8 cellular contexts compared by ENCODE assay signal in genomic region chr6:108497883-108498282, GRCh38.
DNase-seq lines count a peak whose midpoint lies in the region; ATAC-seq, FAIRE-seq and TF ChIP-seq lines count a peak whose summit lies in the region.

No MANE protein-coding gene starts in this region.

- H3K9me3 ChIP-seq in PC-3 (ENCODE audit: low read length) (no peaks in the 10 kb centered on the region), fibroblast of lung (ENCODE audit: control insufficient read depth, insufficient read depth, low read depth, low read length) (no peaks in the 10 kb centered on the region), small intestine (ENCODE audit: control insufficient read depth, low read depth) (no peaks in the 10 kb centered on the region)

- H3K27me3 ChIP-seq in PC-3 (ENCODE audit: low read length) (no peaks in the 10 kb centered on the region), fibroblast of lung (ENCODE audit: control insufficient read depth, insufficient read depth, low read length) (no peaks in the 10 kb centered on the region), small intestine (ENCODE audit: control insufficient read depth in 2 of 2, insufficient read depth in 2 of 2, low read length in 2 of 2) (no peaks in the 10 kb centered on the region)

- DNase-seq in Calu3, result peak; percentile 39
- DNase-seq in PC-3, result peak; percentile 52
- peak; percentile 29 to 39 for DNase-seq in fibroblast of lung (ENCODE audit: low read depth in 2 of 2)
- DNase-seq in small intestine, result peak; percentile 50

- H3K36me3 ChIP-seq in PC-3 (ENCODE audit: low read depth, low read length) (no peaks in the 10 kb centered on the region), fibroblast of lung (ENCODE audit: control insufficient read depth, insufficient read depth, low read length) (no peaks in the 10 kb centered on the region), small intestine (ENCODE audit: control insufficient read depth in 2 of 2, insufficient read depth in 2 of 2, low read length in 2 of 2) (no peaks in the 10 kb centered on the region)

- H3K9me2 ChIP-seq in PC-3 (replicated peaks; ENCODE audit: low read length), result no peaks in the 10 kb centered on the region

- FAIRE-seq in small intestine (lab: Jason Lieb, UNC), result no peak

- 53 to 63% (median 62%) methylated on average over 3 of the region's 3 CpGs for WGBS in small intestine, 3 donors

- H3K79me2 ChIP-seq in PC-3 (ENCODE audit: low read length), result no peaks in the 10 kb centered on the region
- no peaks in the 10 kb centered on the region for H3K79me2 ChIP-seq in fibroblast of lung (ENCODE audit: control insufficient read depth, insufficient read depth, low read length)

- H3K4me2 ChIP-seq in PC-3 (ENCODE audit: low read length), result no peak overlapping the region
- H3K4me2 ChIP-seq in fibroblast of lung (ENCODE audit: extremely low read depth, insufficient read depth, low read length), result no peak overlapping the region

- H4K20me1 ChIP-seq in PC-3 (ENCODE audit: low read length), result no peaks in the 10 kb centered on the region
- H4K20me1 ChIP-seq in fibroblast of lung (ENCODE audit: control insufficient read depth, extremely low read depth, insufficient read depth, low read length), result no peaks in the 10 kb centered on the region

- H3K9ac ChIP-seq in PC-3 (ENCODE audit: low read length), result no peak overlapping the region
- no peak overlapping the region for H3K9ac ChIP-seq in fibroblast of lung (ENCODE audit: insufficient read depth, low read length)

- no peak overlapping the region for H3K27ac ChIP-seq in PC-3 (ENCODE audit: low read length)
- H3K27ac ChIP-seq in fibroblast of lung (ENCODE audit: insufficient read depth, low read length), result no peak overlapping the region
- no peak overlapping the region for H3K27ac ChIP-seq in small intestine (ENCODE audit: low read depth in 1 of 2, low read length in 1 of 2)

- BruUV-seq in Calu3 (replicated peaks; lab: Mats Ljungman, UMichigan) (no TSS peak), PC-3 (replicated peaks; lab: Mats Ljungman, UMichigan) (no TSS peak)

- H3K4me1 ChIP-seq in PC-3 (ENCODE audit: insufficient read depth, low read length), result peaks cover 5% of the 10 kb centered on the region
- H3K4me1 ChIP-seq in fibroblast of lung (ENCODE audit: control insufficient read depth, extremely low read depth, insufficient read depth, low read length), result no peaks in the 10 kb centered on the region
- H3K4me1 ChIP-seq in small intestine (ENCODE audit: control insufficient read depth in 2 of 2, insufficient read depth in 1 of 2, low read depth in 1 of 2, low read length in 1 of 2), result no peaks in the 10 kb centered on the region

- CTCF ChIA-PET in Calu3 (lab: Charles Lee), result no interaction called here
- CTCF ChIA-PET in PC-3 (lab: Charles Lee), result no interaction called here

- H3K4me1 Mint-ChIP-seq in Calu3 (ENCODE audit: low read depth, unreplicated experiment), result no peaks in the 10 kb centered on the region

- H3K27me3 Mint-ChIP-seq in Calu3 (ENCODE audit: unreplicated experiment), result no peaks in the 10 kb centered on the region

- H2AFZ ChIP-seq in PC-3 (ENCODE audit: low read length) (no peak overlapping the region), fibroblast of lung (ENCODE audit: low read length) (no peak overlapping the region)

- H3K9me3 Mint-ChIP-seq in Calu3 (ENCODE audit: low read depth, unreplicated experiment), result no peaks in the 10 kb centered on the region

- intact Hi-C loops in Calu3 (cut with micrococcal nuclease; ENCODE audit: unreplicated experiment) (loop anchor here (10.0 kb wide), 2 partner anchors 243 to 323 kb away; no protein-coding TSS in a partner anchor), PC-3 (cut with micrococcal nuclease) (loop anchor here (10.0 kb wide), 1 partner anchor 523 kb away; no protein-coding TSS in a partner anchor)

- no peak overlapping the region for H3K27ac Mint-ChIP-seq in Calu3 (ENCODE audit: unreplicated experiment)

- POLR2A ChIA-PET in PC-3 (lab: Charles Lee; ENCODE audit: unreplicated experiment), result interaction anchor here (0.6 kb wide), 1 partner anchor 19 kb away, joined by 4 read pairs; no protein-coding TSS in a partner anchor

- no peaks in the 10 kb centered on the region for H3F3A ChIP-seq in PC-3 (ENCODE audit: low read length, unreplicated experiment)

- TF ChIP-seq CTCF in Calu3 (IDR thresholded peaks at IDR 0.05; ENCODE audit: unreplicated experiment) (peak; percentile 41), PC-3 (conservative IDR thresholded peaks at IDR 0.05; ENCODE audit: low read depth, low read length) (peak; percentile 55), fibroblast of lung (conservative IDR thresholded peaks at IDR 0.05 in 1 of 2, IDR thresholded peaks at IDR 0.05 in 1 of 2; ENCODE audit: low read depth in 1 of 2, low read length in 2 of 2) (peak; percentile 41 to 57)

- H3K36me3 Mint-ChIP-seq in Calu3 (ENCODE audit: insufficient read depth, unreplicated experiment), result no peaks in the 10 kb centered on the region

- ATAC-seq in GM19395 (IDR thresholded peaks at IDR 0.05; ENCODE audit: unreplicated experiment) (peak; percentile 61), PC-3 (peak; percentile 56; the same call in 1 of the 2 replicates), HG02852 (IDR thresholded peaks at IDR 0.05; ENCODE audit: unreplicated experiment) (no peak), HG02884 (IDR thresholded peaks at IDR 0.05; ENCODE audit: unreplicated experiment) (no peak), HG03025 (IDR thresholded peaks at IDR 0.05; ENCODE audit: low FRiP score, unreplicated experiment) (no peak)

- no peak overlapping the region for H3K4me3 Mint-ChIP-seq in Calu3 (ENCODE audit: low read depth, unreplicated experiment)

- H3K4me3 ChIP-seq in PC-3 (ENCODE audit: low read length) (no peak overlapping the region), fibroblast of lung (replicated peaks in 1 of 4; ENCODE audit: control extremely low read depth in 1 of 4, insufficient read depth in 1 of 4, low read depth in 3 of 4, low read length in 4 of 4) (no peak overlapping the region), small intestine (ENCODE audit: low read depth in 1 of 2, low read length in 2 of 2) (no peak overlapping the region)

Comparison
In these comparisons a context has a peak if more than half of its experiments do, and no peak if none do; other contexts are left out.
1. ATAC-seq: peak in GM19395 (single experiment) and PC-3 (single experiment); none in HG02852 (single experiment), HG02884 (single experiment) and HG03025 (single experiment).
2. Peak in every context shown above with its lines, with median percentiles within 50 percentile points of each other: DNase-seq and CTCF ChIP-seq.